In genomic region chr10:73493781-73494180, GRCh38 we compare ENCODE assay signal across 1 cellular context.
TF ChIP-seq lines count a peak whose summit lies in the region.

No MANE protein-coding gene starts in this region.

TF ChIP-seq in HepG2, 621 proteins besides CTCF, POLR2A, EP300 and RAD21 (continued from another document):
- TF ChIP-seq GABPA (IDR thresholded peaks at IDR 0.05; ENCODE audit: low read depth, low read length) (no peak), GABPA (CRISPR knock-in tag; IDR thresholded peaks at IDR 0.05; ENCODE audit: low read depth) (no peak), ZHX2 (IDR thresholded peaks at IDR 0.05; ENCODE audit: low read depth) (no peak), ZHX2 (CRISPR knock-in tag; IDR thresholded peaks at IDR 0.05; ENCODE audit: borderline replicate concordance) (no peak), ISL2 (CRISPR knock-in tag; IDR thresholded peaks at IDR 0.05) (no peak), JUND (CRISPR knock-in tag; IDR thresholded peaks at IDR 0.05) (no peak), ATAD3A (CRISPR knock-in tag; IDR thresholded peaks at IDR 0.05) (no peak), ZNF589 (CRISPR knock-in tag; conservative IDR thresholded peaks at IDR 0.05) (no peak), SMC3 (IDR thresholded peaks at IDR 0.05; ENCODE audit: low read length) (no peak), ZNF234 (CRISPR knock-in tag; conservative IDR thresholded peaks at IDR 0.05) (no peak), NONO (IDR thresholded peaks at IDR 0.05) (no peak), NONO (CRISPR knock-in tag; conservative IDR thresholded peaks at IDR 0.05) (no peak), YEATS4 (CRISPR knock-in tag; IDR thresholded peaks at IDR 0.05; ENCODE audit: borderline replicate concordance) (no peak)
- TF ChIP-seq, protein P1, sequence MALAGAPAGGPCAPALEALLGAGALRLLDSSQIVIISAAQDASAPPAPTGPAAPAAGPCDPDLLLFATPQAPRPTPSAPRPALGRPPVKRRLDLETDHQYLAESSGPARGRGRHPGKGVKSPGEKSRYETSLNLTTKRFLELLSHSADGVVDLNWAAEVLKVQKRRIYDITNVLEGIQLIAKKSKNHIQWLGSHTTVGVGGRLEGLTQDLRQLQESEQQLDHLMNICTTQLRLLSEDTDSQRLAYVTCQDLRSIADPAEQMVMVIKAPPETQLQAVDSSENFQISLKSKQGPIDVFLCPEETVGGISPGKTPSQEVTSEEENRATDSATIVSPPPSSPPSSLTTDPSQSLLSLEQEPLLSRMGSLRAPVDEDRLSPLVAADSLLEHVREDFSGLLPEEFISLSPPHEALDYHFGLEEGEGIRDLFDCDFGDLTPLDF (CRISPR knock-in tag; IDR thresholded peaks at IDR 0.05), result no peak
